3 cellular contexts compared by ENCODE assay signal in the genomic region with DNA sequence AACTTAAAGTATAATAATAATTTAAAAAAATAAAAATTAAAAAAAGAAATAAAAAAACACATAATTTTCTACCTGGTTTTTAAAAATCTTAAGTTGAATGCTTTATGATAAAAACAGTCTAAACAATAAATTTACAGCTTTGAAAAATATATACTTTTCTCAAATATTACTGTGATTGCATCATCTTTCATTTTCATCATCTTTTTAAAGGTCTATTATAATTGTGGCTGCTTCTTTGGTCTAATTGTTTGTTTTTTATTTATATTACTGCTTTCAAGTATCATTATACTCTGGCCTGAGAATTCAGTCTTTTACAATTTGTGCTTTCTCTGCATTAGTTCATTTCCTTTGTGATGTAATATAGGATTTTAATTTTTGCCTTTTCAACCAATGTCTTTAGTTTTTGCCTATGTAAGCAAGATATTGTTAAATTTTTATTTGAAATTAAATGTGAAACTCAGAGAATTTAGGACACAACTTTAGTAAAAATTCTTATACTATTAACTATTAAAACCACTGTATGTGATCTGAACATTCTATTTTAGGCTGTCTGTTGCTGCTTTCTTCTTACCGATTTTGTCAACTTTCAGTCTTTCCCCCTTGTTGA.
TF ChIP-seq lines count a peak whose summit lies in the region.

No MANE protein-coding gene starts in this region.

TF ChIP-seq in HepG2, 621 proteins besides CTCF, POLR2A, EP300 and RAD21:
- peak; percentile 57; the same call in 1 of the 2 replicates for TF ChIP-seq MAFF (IDR thresholded peaks at IDR 0.05; ENCODE audit: low read depth, low read length)
- TF ChIP-seq ATF7 (IDR thresholded peaks at IDR 0.05): peak; percentile 40; the same call in 1 of the 2 replicates
- no peak for TF ChIP-seq ATF7 (CRISPR knock-in tag; IDR thresholded peaks at IDR 0.05)
- TF ChIP-seq MAFK (conservative IDR thresholded peaks at IDR 0.05 in 1 of 2, IDR thresholded peaks at IDR 0.05 in 1 of 2; ENCODE audit: low read length in 2 of 2): peak; percentile 50 to 81
- TF ChIP-seq SMC3 (IDR thresholded peaks at IDR 0.05; ENCODE audit: low read length): no peak
- no peak for TF ChIP-seq ZNF30 (CRISPR knock-in tag; IDR thresholded peaks at IDR 0.05)

TF ChIP-seq in IMR-90, 13 proteins besides CTCF, POLR2A, EP300 and RAD21:
- peak; percentile 65 for TF ChIP-seq MAFK (IDR thresholded peaks at IDR 0.05; ENCODE audit: low read depth, low read length)
- TF ChIP-seq RCOR1 (IDR thresholded peaks at IDR 0.05; ENCODE audit: insufficient replicate concordance, low read length): no peak
- peak; percentile 58 for TF ChIP-seq CEBPB (IDR thresholded peaks at IDR 0.05; ENCODE audit: low read depth, low read length)

TF ChIP-seq in SK-N-SH treated with all-trans-retinoic acid at 6 μM for 48 hours, 23 proteins besides CTCF, POLR2A, EP300 and RAD21:
- TF ChIP-seq ZFP30 (CRISPR knock-in tag; IDR thresholded peaks at IDR 0.05): no peak
- TF ChIP-seq ZFP3 (CRISPR knock-in tag; IDR thresholded peaks at IDR 0.05): no peak
- no peak for TF ChIP-seq ZC3H10 (CRISPR knock-in tag; IDR thresholded peaks at IDR 0.05)
- TF ChIP-seq ESRRG (CRISPR knock-in tag; IDR thresholded peaks at IDR 0.05): no peak
- TF ChIP-seq ZNF565 (CRISPR knock-in tag; conservative IDR thresholded peaks at IDR 0.05; ENCODE audit: low read depth): no peak
- no peak for TF ChIP-seq SNAI2 (CRISPR knock-in tag; IDR thresholded peaks at IDR 0.05)
- TF ChIP-seq PPARA (CRISPR knock-in tag; IDR thresholded peaks at IDR 0.05; ENCODE audit: borderline replicate concordance): no peak
- TF ChIP-seq, protein P1, sequence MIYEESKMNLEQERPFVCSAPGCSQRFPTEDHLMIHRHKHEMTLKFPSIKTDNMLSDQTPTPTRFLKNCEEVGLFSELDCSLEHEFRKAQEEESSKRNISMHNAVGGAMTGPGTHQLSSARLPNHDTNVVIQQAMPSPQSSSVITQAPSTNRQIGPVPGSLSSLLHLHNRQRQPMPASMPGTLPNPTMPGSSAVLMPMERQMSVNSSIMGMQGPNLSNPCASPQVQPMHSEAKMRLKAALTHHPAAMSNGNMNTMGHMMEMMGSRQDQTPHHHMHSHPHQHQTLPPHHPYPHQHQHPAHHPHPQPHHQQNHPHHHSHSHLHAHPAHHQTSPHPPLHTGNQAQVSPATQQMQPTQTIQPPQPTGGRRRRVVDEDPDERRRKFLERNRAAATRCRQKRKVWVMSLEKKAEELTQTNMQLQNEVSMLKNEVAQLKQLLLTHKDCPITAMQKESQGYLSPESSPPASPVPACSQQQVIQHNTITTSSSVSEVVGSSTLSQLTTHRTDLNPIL (CRISPR knock-in tag; IDR thresholded peaks at IDR 0.05; ENCODE audit: low read depth): no peak
- TF ChIP-seq, protein P2, sequence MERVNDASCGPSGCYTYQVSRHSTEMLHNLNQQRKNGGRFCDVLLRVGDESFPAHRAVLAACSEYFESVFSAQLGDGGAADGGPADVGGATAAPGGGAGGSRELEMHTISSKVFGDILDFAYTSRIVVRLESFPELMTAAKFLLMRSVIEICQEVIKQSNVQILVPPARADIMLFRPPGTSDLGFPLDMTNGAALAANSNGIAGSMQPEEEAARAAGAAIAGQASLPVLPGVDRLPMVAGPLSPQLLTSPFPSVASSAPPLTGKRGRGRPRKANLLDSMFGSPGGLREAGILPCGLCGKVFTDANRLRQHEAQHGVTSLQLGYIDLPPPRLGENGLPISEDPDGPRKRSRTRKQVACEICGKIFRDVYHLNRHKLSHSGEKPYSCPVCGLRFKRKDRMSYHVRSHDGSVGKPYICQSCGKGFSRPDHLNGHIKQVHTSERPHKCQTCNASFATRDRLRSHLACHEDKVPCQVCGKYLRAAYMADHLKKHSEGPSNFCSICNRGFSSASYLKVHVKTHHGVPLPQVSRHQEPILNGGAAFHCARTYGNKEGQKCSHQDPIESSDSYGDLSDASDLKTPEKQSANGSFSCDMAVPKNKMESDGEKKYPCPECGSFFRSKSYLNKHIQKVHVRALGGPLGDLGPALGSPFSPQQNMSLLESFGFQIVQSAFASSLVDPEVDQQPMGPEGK (CRISPR knock-in tag; IDR thresholded peaks at IDR 0.05; ENCODE audit: borderline replicate concordance): no peak
- TF ChIP-seq ZNF8 (CRISPR knock-in tag; IDR thresholded peaks at IDR 0.05): no peak
- TF ChIP-seq CSDC2 (CRISPR knock-in tag; IDR thresholded peaks at IDR 0.05): no peak
- TF ChIP-seq ISL1 (CRISPR knock-in tag; IDR thresholded peaks at IDR 0.05): no peak
- no peak for TF ChIP-seq ZNF70 (CRISPR knock-in tag; IDR thresholded peaks at IDR 0.05)
